In genomic region chr3:182325213-182325941, GRCh38 we compare ENCODE assay signal across 14 cellular contexts.
DNase-seq lines count a peak whose midpoint lies in the region; ATAC-seq and TF ChIP-seq lines count a peak whose summit lies in the region.
"Had no signal": no experiment of that assay in that cellular context is flagged by ENCODE, and none has a peak within 500 bp of the region (broad histone marks: within the 10 kb centered on the region; RNA-seq: fewer than 3 reads in every experiment).

No MANE protein-coding gene starts in this region.

- no peak overlapping the region for H3K4me3 ChIP-seq in A673 (ENCODE audit: low read depth, low read length, poor library complexity, severe bottlenecking)
- H3K4me3 ChIP-seq in SJCRH30: no peak overlapping the region
- no peak overlapping the region for H3K4me3 ChIP-seq in dorsolateral prefrontal cortex
- no peak overlapping the region for H3K4me3 ChIP-seq in naive thymus-derived CD4-positive, alpha-beta T cell (ENCODE audit: low read length)
- H3K4me3 ChIP-seq: gastrocnemius medialis, Peyer's patch, smooth muscle cell had no signal

- ATAC-seq in GM19452 (IDR thresholded peaks at IDR 0.05; ENCODE audit: unreplicated experiment): peak; percentile 62
- ATAC-seq in HG03196 (IDR thresholded peaks at IDR 0.05; ENCODE audit: unreplicated experiment): peak; percentile 49
- no peak for ATAC-seq in sciatic nerve
- no peak for ATAC-seq in naive thymus-derived CD4-positive, alpha-beta T cell
- ATAC-seq: gastrocnemius medialis; stimulated activated memory B cell treated with anti-CD40 and anti-IgM and Interleukin-4, amounts not matched to agents 10 μg/mL and 1 μg/mL and 100 μg/mL, for 72 hours had no signal

- H3K27ac ChIP-seq in A673 (ENCODE audit: low read depth, low read length, poor library complexity, severe bottlenecking): no peak overlapping the region
- H3K27ac ChIP-seq in SJCRH30: no peak overlapping the region
- no peak overlapping the region for H3K27ac ChIP-seq in dorsolateral prefrontal cortex
- no peak overlapping the region for H3K27ac ChIP-seq in naive thymus-derived CD4-positive, alpha-beta T cell (ENCODE audit: low read depth, low read length)
- H3K27ac ChIP-seq: gastrocnemius medialis, Peyer's patch had no signal

- H3K4me1 Mint-ChIP-seq in naive thymus-derived CD4-positive, alpha-beta T cell: no peaks in the 10 kb centered on the region
- H3K4me1 Mint-ChIP-seq: stimulated activated memory B cell treated with anti-CD40 and anti-IgM and Interleukin-4, amounts not matched to agents 10 μg/mL and 1 μg/mL and 100 μg/mL, for 72 hours had no signal

- peak; percentile 56 for DNase-seq in A673 (ENCODE audit: low spot score)
- peak; percentile 9 to 46 for DNase-seq in SJCRH30
- no peak for DNase-seq in dorsolateral prefrontal cortex
- DNase-seq in sciatic nerve (ENCODE audit: low spot score): no peak
- no peak for DNase-seq in ecto neural progenitor cell (ENCODE audit: low spot score)
- no peak for DNase-seq in naive thymus-derived CD4-positive, alpha-beta T cell
- DNase-seq: activated CD4-positive, alpha-beta T cell treated with anti-CD3 and anti-CD28 coated beads for 4 hours; gastrocnemius medialis; HCEC 1CT; Peyer's patch had no signal

- no peak overlapping the region for H3K4me3 Mint-ChIP-seq in naive thymus-derived CD4-positive, alpha-beta T cell
- H3K4me3 Mint-ChIP-seq: stimulated activated memory B cell treated with anti-CD40 and anti-IgM and Interleukin-4, amounts not matched to agents 10 μg/mL and 1 μg/mL and 100 μg/mL, for 72 hours had no signal

- peaks cover 0 to 6% (median 0%) of the 10 kb centered on the region in 5 donors for H3K27me3 Mint-ChIP-seq in naive thymus-derived CD4-positive, alpha-beta T cell
- H3K27me3 Mint-ChIP-seq: stimulated activated memory B cell treated with anti-CD40 and anti-IgM and Interleukin-4, amounts not matched to agents 10 μg/mL and 1 μg/mL and 100 μg/mL, for 72 hours had no signal

- no peaks in the 10 kb centered on the region for H3K36me3 ChIP-seq in A673 (ENCODE audit: insufficient read depth, low read length, poor library complexity, severe bottlenecking)
- H3K36me3 ChIP-seq in SJCRH30: no peaks in the 10 kb centered on the region
- no peaks in the 10 kb centered on the region for H3K36me3 ChIP-seq in naive thymus-derived CD4-positive, alpha-beta T cell (ENCODE audit: control insufficient read depth in 2 of 3, insufficient read depth in 3 of 3, low read length in 3 of 3)
- H3K36me3 ChIP-seq: gastrocnemius medialis, Peyer's patch had no signal

- no peaks in the 10 kb centered on the region for H3K36me3 Mint-ChIP-seq in naive thymus-derived CD4-positive, alpha-beta T cell
- H3K36me3 Mint-ChIP-seq: stimulated activated memory B cell treated with anti-CD40 and anti-IgM and Interleukin-4, amounts not matched to agents 10 μg/mL and 1 μg/mL and 100 μg/mL, for 72 hours had no signal

- BruUV-seq in A673 (replicated peaks; lab: Mats Ljungman, UMichigan): no TSS peak

- H3K27me3 ChIP-seq in A673 (replicated peaks; ENCODE audit: insufficient read depth, low read depth, low read length, poor library complexity): no peaks in the 10 kb centered on the region
- H3K27me3 ChIP-seq in SJCRH30: no peaks in the 10 kb centered on the region
- H3K27me3 ChIP-seq in dorsolateral prefrontal cortex: peaks cover 0 to 9% (median 0%) of the 10 kb centered on the region in 45 donors
- no peaks in the 10 kb centered on the region for H3K27me3 ChIP-seq in naive thymus-derived CD4-positive, alpha-beta T cell (ENCODE audit: control insufficient read depth in 2 of 2, insufficient read depth in 2 of 2, low read length in 2 of 2)
- H3K27me3 ChIP-seq: gastrocnemius medialis, Peyer's patch had no signal

- peaks cover 0 to 6% (median under 1%) of the 10 kb centered on the region in 11 donors for H3K9me3 Mint-ChIP-seq in naive thymus-derived CD4-positive, alpha-beta T cell

- H3K9me3 ChIP-seq in A673 (ENCODE audit: low read depth, low read length, poor library complexity, severe bottlenecking) (no peaks in the 10 kb centered on the region), SJCRH30 (replicated peaks) (no peaks in the 10 kb centered on the region)
- no peaks in the 10 kb centered on the region for H3K9me3 ChIP-seq in naive thymus-derived CD4-positive, alpha-beta T cell (ENCODE audit: control insufficient read depth in 2 of 3, low read length in 3 of 3)
- H3K9me3 ChIP-seq: gastrocnemius medialis, Peyer's patch had no signal

- CTCF ChIA-PET in A673 (lab: Charles Lee): no interaction called here
- CTCF ChIA-PET in naive thymus-derived CD4-positive, alpha-beta T cell (lab: Charles Lee): no interaction called here

- H3K27ac Mint-ChIP-seq in naive thymus-derived CD4-positive, alpha-beta T cell: no peak overlapping the region
- H3K27ac Mint-ChIP-seq: stimulated activated memory B cell treated with anti-CD40 and anti-IgM and Interleukin-4, amounts not matched to agents 10 μg/mL and 1 μg/mL and 100 μg/mL, for 72 hours had no signal

- no peaks in the 10 kb centered on the region for H3K4me1 ChIP-seq in A673 (ENCODE audit: insufficient read depth, low read length, poor library complexity, severe bottlenecking)
- peaks cover 4% of the 10 kb centered on the region; the same call in 1 of the 2 replicates for H3K4me1 ChIP-seq in SJCRH30
- H3K4me1 ChIP-seq in naive thymus-derived CD4-positive, alpha-beta T cell (ENCODE audit: control insufficient read depth in 2 of 2, insufficient read depth in 2 of 2, low read length in 2 of 2): no peaks in the 10 kb centered on the region
- H3K4me1 ChIP-seq: gastrocnemius medialis, Peyer's patch had no signal

- POLR2A ChIA-PET in A673 (lab: Charles Lee; ENCODE audit: low non-redundant PET): no interaction called here
- POLR2A ChIA-PET in naive thymus-derived CD4-positive, alpha-beta T cell (lab: Charles Lee): no interaction called here

- TF ChIP-seq CTCF in A673 (conservative IDR thresholded peaks at IDR 0.05; ENCODE audit: low read depth, low read length) (no peak), dorsolateral prefrontal cortex (IDR thresholded peaks at IDR 0.05 in 54 of 56, conservative IDR thresholded peaks at IDR 0.05 in 2 of 56; ENCODE audit: low read depth in 1 of 56, partially characterized antibody in 56 of 56) (no peak)

- intact Hi-C loops in A673 (cut with micrococcal nuclease; ENCODE audit: unreplicated experiment) (no loop called here), dorsolateral prefrontal cortex (cut with DNase I) (no loop called here), sciatic nerve (cut with DNase I) (no loop called here)
- intact Hi-C loops in naive thymus-derived CD4-positive, alpha-beta T cell (cut with micrococcal nuclease): no loop called here

Comparison
In these comparisons a context has a peak if more than half of its experiments do, and no peak if none do; other contexts are left out.
1. DNase-seq: peak in A673 (single experiment) and SJCRH30 (2 of 2); none in dorsolateral prefrontal cortex (0 of 10), sciatic nerve (single experiment), ecto neural progenitor cell (single experiment) and naive thymus-derived CD4-positive, alpha-beta T cell (0 of 9).
2. ATAC-seq: peak in GM19452 (single experiment) and HG03196 (single experiment); none in sciatic nerve (single experiment) and naive thymus-derived CD4-positive, alpha-beta T cell (single experiment).